ENCODE assay signal across 9 cellular contexts in the genomic region with DNA sequence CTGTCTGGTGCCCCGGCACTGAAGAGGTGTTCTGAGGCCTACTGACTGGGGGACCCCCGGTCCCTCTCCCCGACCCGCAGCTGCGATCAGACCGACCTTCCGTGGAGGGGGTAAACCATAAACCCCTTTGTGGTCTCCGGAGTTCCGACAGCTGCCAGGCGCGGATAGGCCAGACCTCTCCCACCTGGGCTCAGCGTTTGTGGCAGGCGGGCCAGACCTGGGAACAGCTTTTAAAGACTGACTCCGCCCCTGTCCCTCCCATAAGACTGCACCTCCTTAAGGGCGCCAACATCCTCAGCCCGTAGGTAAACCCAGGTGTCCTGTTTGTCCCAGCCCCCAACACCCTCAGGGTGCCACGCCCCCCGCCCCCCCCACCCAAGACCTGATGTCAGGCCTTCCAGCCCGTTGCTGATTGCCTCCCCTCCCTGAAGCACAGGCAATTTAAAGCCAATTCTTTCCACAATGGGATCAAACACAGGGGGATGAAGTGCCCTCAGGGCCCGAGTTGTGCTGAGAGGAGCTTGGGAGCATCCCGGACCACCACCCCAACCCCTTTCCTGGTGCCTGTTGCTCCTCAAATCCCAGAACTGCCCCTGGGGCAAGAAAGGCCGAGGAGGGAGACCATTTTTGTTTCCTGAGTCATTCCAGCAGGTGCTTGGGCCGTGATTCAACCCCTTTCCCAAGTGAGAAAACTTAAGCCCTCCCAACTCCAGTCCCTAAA. TPM values are rescaled to one million over a fixed set of nuclear protein-coding genes. Genes with fewer than 3 reads are reported as not detected.
DNase-seq lines count a peak whose midpoint lies in the region; ATAC-seq and TF ChIP-seq lines count a peak whose summit lies in the region.
"Had no signal": no experiment of that assay in that cellular context is flagged by ENCODE, and none has a peak within 500 bp of the region (broad histone marks: within the 10 kb centered on the region; RNA-seq: fewer than 3 reads in every experiment).

A gene (minus strand): TSS at position 204 of the 721 bp plus-strand sequence. CDS start 418 bp downstream, outside the sequence.

- H3K9me3 ChIP-seq in cardiac muscle cell (ENCODE audit: low read depth) (no peaks in the 10 kb centered on the region), lower lobe of right lung (no peaks in the 10 kb centered on the region), vagina (no peaks in the 10 kb centered on the region)

- no peaks in the 10 kb centered on the region for H3K27me3 Mint-ChIP-seq in chondrocyte (ENCODE audit: low read depth)

- intact Hi-C loops in Right ventricle myocardium inferior (cut with DNase I) (loop anchor here (5.0 to 10.0 kb wide), 3 partner anchors 153 to 265 kb away; a partner anchor contains a TSS), lower lobe of right lung (cut with DNase I) (no loop called here), vagina (cut with DNase I) (no loop called here)

- H3K36me3 ChIP-seq in cardiac muscle cell (peaks cover 30% of the 10 kb centered on the region), lower lobe of right lung (peaks cover 77% of the 10 kb centered on the region), vagina (peaks cover 0 to 43% of the 10 kb centered on the region in 2 donors)

- H3K36me3 Mint-ChIP-seq in chondrocyte (ENCODE audit: low read depth): peaks cover 33% of the 10 kb centered on the region

- H3K27ac ChIP-seq in cardiac muscle cell (peak within 1 kb of the TSS; percentile 57), lower lobe of right lung (peak within 1 kb of the TSS; percentile 49), vagina (peak within 1 kb of the TSS; percentile 97)

- no peak for TF ChIP-seq POLR2A in vagina (IDR thresholded peaks at IDR 0.05)

- H3K4me3 Mint-ChIP-seq in chondrocyte (ENCODE audit: unreplicated experiment): no peak within 1 kb of the TSS

- H3K27me3 ChIP-seq in cardiac muscle cell: no peaks in the 10 kb centered on the region
- no peaks in the 10 kb centered on the region for H3K27me3 ChIP-seq in lower lobe of right lung (ENCODE audit: low read depth)
- no peaks in the 10 kb centered on the region for H3K27me3 ChIP-seq in vagina

- ATAC-seq in Right ventricle myocardium inferior (no peak), lower lobe of right lung (peak in 1 of 2 donors; percentile 2), HG02678 (IDR thresholded peaks at IDR 0.05; ENCODE audit: unreplicated experiment) (no peak)

- H3K4me1 Mint-ChIP-seq in chondrocyte (ENCODE audit: low read depth): peaks cover 37% of the 10 kb centered on the region

- DNase-seq in cardiac muscle cell (ENCODE audit: low read depth in 1 of 2, low spot score in 1 of 2) (no peak), Right ventricle myocardium inferior (ENCODE audit: missing footprints) (no peak), chondrocyte (ENCODE audit: low spot score) (no peak), lower lobe of right lung (no peak), vagina (ENCODE audit: extremely low spot score in 2 of 2) (no peak), NCI-H510A treated with DMSO at 0.1 percent for 48 hours (lab: John Stamatoyannopoulos, UW) (no peak)
- no peak for DNase-seq in activated effector memory CD4-positive, alpha-beta T cell treated with anti-CD3 and anti-CD28 coated beads, Interleukin-2, amount 50 U/mL, for 16 hours
- DNase-seq: GF-D8 had no signal

- H3K9me3 Mint-ChIP-seq in chondrocyte (ENCODE audit: low read depth): no peaks in the 10 kb centered on the region

- TF ChIP-seq CTCF in cardiac muscle cell (IDR thresholded peaks at IDR 0.05; ENCODE audit: low read depth, low read length) (no peak), chondrocyte (IDR thresholded peaks at IDR 0.05) (no peak), lower lobe of right lung (IDR thresholded peaks at IDR 0.05) (no peak), vagina (IDR thresholded peaks at IDR 0.05) (no peak)

- H3K27ac Mint-ChIP-seq in chondrocyte (ENCODE audit: unreplicated experiment): peak within 1 kb of the TSS; percentile 95

- H3K4me1 ChIP-seq in cardiac muscle cell (ENCODE audit: low read depth) (no peaks in the 10 kb centered on the region), lower lobe of right lung (peaks cover 23% of the 10 kb centered on the region), vagina (peaks cover 35% of the 10 kb centered on the region)

- H3K4me3 ChIP-seq in cardiac muscle cell: no peak within 1 kb of the TSS
- peak within 1 kb of the TSS; percentile 40 for H3K4me3 ChIP-seq in lower lobe of right lung
- H3K4me3 ChIP-seq in vagina: peak within 1 kb of the TSS; percentile 52 to 66

RNA-seq across cellular contexts. Expression of the gene that starts here (rescaled TPM):
- total RNA-seq in cardiac muscle cell: 5.4 and 6.5 TPM in 2 replicates
- 5.3 and 5.9 TPM in 2 replicates for polyA plus RNA-seq in cardiac muscle cell
- total RNA-seq in Right ventricle myocardium inferior: 0.89 TPM
- total RNA-seq in chondrocyte: 0.32 to 0.39 TPM in 2 of 3 replicates, not detected in the other
- total RNA-seq in lower lobe of right lung: 0.47 TPM
- total RNA-seq in vagina: 44.4 TPM
